Comparison of ENCODE assay signal across 9 cellular contexts in genomic region chr17:50183439-50184001, GRCh38. TPM values are rescaled to one million over a fixed set of nuclear protein-coding genes. Genes with fewer than 3 reads are reported as not detected.
DNase-seq lines count a peak whose midpoint lies in the region; ATAC-seq and TF ChIP-seq lines count a peak whose summit lies in the region.
"Had no signal": no experiment of that assay in that cellular context is flagged by ENCODE, and none has a peak within 500 bp of the region (broad histone marks: within the 10 kb centered on the region; RNA-seq: fewer than 3 reads in every experiment).

No MANE protein-coding gene starts in this region.

- no peak for TF ChIP-seq POLR2A in NB4 (IDR thresholded peaks at IDR 0.05; ENCODE audit: extremely low read depth, insufficient read length)

- ATAC-seq in psoas muscle (no peak), GM19455 (IDR thresholded peaks at IDR 0.05; ENCODE audit: unreplicated experiment) (no peak), GM18873 (IDR thresholded peaks at IDR 0.05; ENCODE audit: low FRiP score, unreplicated experiment) (no peak), HG02885 (IDR thresholded peaks at IDR 0.05; ENCODE audit: poor library complexity, unreplicated experiment) (no peak)

- no peak overlapping the region for H3K27ac ChIP-seq in psoas muscle

- peak; percentile 19 for DNase-seq in GF-D8 (lab: John Stamatoyannopoulos, UW)
- DNase-seq in NB4 (ENCODE audit: low read depth), result peak; percentile 71
- DNase-seq in choroid plexus epithelial cell (ENCODE audit: low read depth), result peak; percentile 49
- peak; percentile 9 to 45 for DNase-seq in psoas muscle
- no peak for DNase-seq in HuH-7 (ENCODE audit: low spot score)
- DNase-seq: activated CD4-positive, alpha-beta T cell treated with anti-CD3 and anti-CD28 coated beads, Interleukin-2, amount 50 U/mL, for 1 hour had no signal

- H3K4me3 ChIP-seq in NB4 (ENCODE audit: low read depth, low read length), result no peak overlapping the region
- no peak overlapping the region for H3K4me3 ChIP-seq in choroid plexus epithelial cell (ENCODE audit: low read depth, low read length)
- no peak overlapping the region for H3K4me3 ChIP-seq in psoas muscle

- H3K36me3 ChIP-seq in psoas muscle (ENCODE audit: insufficient read depth in 1 of 2, low read depth in 1 of 2), result peaks cover 0 to 3% of the 10 kb centered on the region in 2 donors

- H3K27me3 ChIP-seq in psoas muscle (ENCODE audit: insufficient read depth in 3 of 3, low read length in 2 of 3), result no peaks in the 10 kb centered on the region

- no peaks in the 10 kb centered on the region for H3K9me3 ChIP-seq in psoas muscle

- 64 to 82% (median 77%) methylated on average over 10 to 11 of the region's 11 CpGs for WGBS in psoas muscle, 3 donors

- no peak for TF ChIP-seq CTCF in NB4 (IDR thresholded peaks at IDR 0.05; ENCODE audit: low read depth, low read length)
- TF ChIP-seq CTCF in choroid plexus epithelial cell (conservative IDR thresholded peaks at IDR 0.05; ENCODE audit: low read depth, low read length), result no peak
- no peak for TF ChIP-seq CTCF in psoas muscle (IDR thresholded peaks at IDR 0.05)

- peaks cover 5% of the 10 kb centered on the region for H3K4me1 ChIP-seq in psoas muscle

- intact Hi-C loops in psoas muscle (cut with DNase I), result no loop called here

RNA-seq across cellular contexts. Expression of gene SGCA, which starts 17.7 kb away (rescaled TPM):
- total RNA-seq in psoas muscle, result 100 to 1,000 TPM; 245 to 291 (median 266) TPM
- 100 to 1,000 TPM; 120 to 254 (median 151) TPM for polyA plus RNA-seq in psoas muscle

RNA-seq across cellular contexts. Expression of gene COL1A1, which starts 17.9 kb away (rescaled TPM):
- total RNA-seq in psoas muscle, result 10 to 100 TPM; 10.2 to 46.6 (median 18.7) TPM
- 1 to 10 TPM; 2.3 to 5.4 (median 3.3) TPM for polyA plus RNA-seq in psoas muscle

RNA-seq across cellular contexts. Expression of gene PPP1R9B, which starts 33.0 kb away (rescaled TPM):
- 10 to 100 TPM; 15.1 to 26.5 (median 18.4) TPM for total RNA-seq in psoas muscle
- 10 to 100 TPM in 2 of 3 donors, 1 to 10 TPM in 1; 7.0 to 11.3 (median 11.0) TPM for polyA plus RNA-seq in psoas muscle

RNA-seq across cellular contexts. Expression of gene SAMD14, which starts 53.6 kb away (rescaled TPM):
- total RNA-seq in psoas muscle, result 1 to 10 TPM in 3 of 4 donors, under 1 TPM in 1; 0.55 to 2.7 (median 1.3) TPM
- polyA plus RNA-seq in psoas muscle, result 1 to 10 TPM in 1 of 3 donors, under 1 TPM in 2; 0.64 to 1.3 (median 0.98) TPM
